Comparison of ENCODE assay signal across 16 cellular contexts in genomic region chr5:174187481-174187880, GRCh38.
DNase-seq lines count a peak whose midpoint lies in the region; ATAC-seq, FAIRE-seq and TF ChIP-seq lines count a peak whose summit lies in the region.
"Had no signal": no experiment of that assay in that cellular context is flagged by ENCODE, and none has a peak within 500 bp of the region (broad histone marks: within the 10 kb centered on the region; RNA-seq: fewer than 3 reads in every experiment).

No MANE protein-coding gene starts in this region.

- no peak overlapping the region for H2AFZ ChIP-seq in PC-9

- H3K4me3 ChIP-seq in bronchial epithelial cell (ENCODE audit: low read depth, low read length) (no peak overlapping the region), PC-9 (no peak overlapping the region)
- H3K4me3 ChIP-seq: BLaER1 treated with 17β-estradiol and CSF1 and Interleukin-3, amounts not matched to agents 10 nM and 100 nM had no signal

- ATAC-seq in sciatic nerve: no peak
- ATAC-seq: CD8-positive, alpha-beta T cell had no signal

- TF ChIP-seq CTCF in bronchial epithelial cell (IDR thresholded peaks at IDR 0.05; ENCODE audit: insufficient read depth, low read length, severe bottlenecking) (no peak), GM20000 (IDR thresholded peaks at IDR 0.05; ENCODE audit: extremely low read depth, missing control alignments) (no peak), PC-9 (conservative IDR thresholded peaks at IDR 0.05) (no peak)

- H3K27me3 ChIP-seq in bronchial epithelial cell (ENCODE audit: control insufficient read depth, insufficient read depth, low read length) (no peaks in the 10 kb centered on the region), PC-9 (ENCODE audit: insufficient read depth, low read depth) (peaks cover 96% of the 10 kb centered on the region)
- H3K27me3 ChIP-seq: BLaER1 treated with 17β-estradiol and CSF1 and Interleukin-3, amounts not matched to agents 10 nM and 100 nM had no signal

- H3K79me2 ChIP-seq in PC-9 (ENCODE audit: low read depth): no peaks in the 10 kb centered on the region

- FAIRE-seq in bronchial epithelial cell (lab: Jason Lieb, UNC): peak; percentile 32
- FAIRE-seq: GM12892, GM18507 had no signal

- H3K4me1 ChIP-seq in PC-9 (replicated peaks; ENCODE audit: insufficient read depth): no peaks in the 10 kb centered on the region

- no TSS peak for BruUV-seq in PC-9 (replicated peaks; lab: Mats Ljungman, UMichigan)

- H3K9me2 ChIP-seq in PC-9 (ENCODE audit: insufficient read depth): no peaks in the 10 kb centered on the region

- no peaks in the 10 kb centered on the region for H3K36me3 ChIP-seq in bronchial epithelial cell (ENCODE audit: control insufficient read depth, insufficient read depth, low read length)
- H3K36me3 ChIP-seq in PC-9 (ENCODE audit: low read depth): no peaks in the 10 kb centered on the region
- H3K36me3 ChIP-seq: BLaER1 treated with 17β-estradiol and CSF1 and Interleukin-3, amounts not matched to agents 10 nM and 100 nM had no signal

- POLR2A ChIA-PET in PC-9 (lab: Charles Lee; ENCODE audit: unreplicated experiment): no interaction called here

- no peak overlapping the region for H3K4me2 ChIP-seq in PC-9

- H4K20me1 ChIP-seq in PC-9 (ENCODE audit: insufficient read depth): 0 out of 2 replicates have a peak, but pooled peaks cover 4% of the 10 kb centered on the region
- H4K20me1 ChIP-seq: BLaER1 treated with 17β-estradiol and CSF1 and Interleukin-3, amounts not matched to agents 10 nM and 100 nM had no signal

- H3K27ac ChIP-seq in PC-9: no peak overlapping the region

- CTCF ChIA-PET in PC-9 (lab: Charles Lee): no interaction called here

- intact Hi-C loops in sciatic nerve (cut with DNase I) (no loop called here), PC-9 (cut with micrococcal nuclease; ENCODE audit: unreplicated experiment) (no loop called here)

- DNase-seq in NCI-H748 (lab: John Stamatoyannopoulos, UW; ENCODE audit: unreplicated experiment) (peak; percentile 60), NCI-H748 treated with DMSO at 0.1 percent for 48 hours (lab: John Stamatoyannopoulos, UW) (no peak), NCI-H2029 (lab: John Stamatoyannopoulos, UW) (peak; percentile 63), bronchial epithelial cell (ENCODE audit: low read depth) (no peak), sciatic nerve (ENCODE audit: low spot score) (peak; percentile 38), GM20000 (ENCODE audit: low spot score) (no peak), PC-9 (no peak)
- DNase-seq: CD8-positive, alpha-beta T cell; DMS 273 treated with DMSO at 0.1 percent for 48 hours; DMS79; GDM1; GOT3; H7 had no signal

- H3K9me3 ChIP-seq in PC-9 (ENCODE audit: insufficient read depth, low read depth): no peaks in the 10 kb centered on the region
- H3K9me3 ChIP-seq: BLaER1 treated with 17β-estradiol and CSF1 and Interleukin-3, amounts not matched to agents 10 nM and 100 nM had no signal

- no peaks in the 10 kb centered on the region for H3F3A ChIP-seq in PC-9 (ENCODE audit: insufficient read depth, low read depth)

Comparison
In these comparisons a context has a peak if more than half of its experiments do, and no peak if none do; other contexts are left out.
1. DNase-seq: peak in NCI-H748 (single experiment), NCI-H2029 (single experiment) and sciatic nerve (single experiment); none in NCI-H748 treated with DMSO at 0.1 percent for 48 hours (single experiment), bronchial epithelial cell (single experiment), GM20000 (single experiment) and PC-9 (0 of 2).